Comparison of ENCODE assay signal across 17 cellular contexts in genomic region chr14:31966896-31967668, GRCh38.
A peak's percentile ranks its signal among the peaks of the same experiment; 100 is the strongest.
DNase-seq lines count a peak whose midpoint lies in the region; TF ChIP-seq lines count a peak whose summit lies in the region.
"Had no signal": no experiment of that assay in that cellular context is flagged by ENCODE, and none has a peak within 500 bp of the region (broad histone marks: within the 10 kb centered on the region; RNA-seq: fewer than 3 reads in every experiment).

No MANE protein-coding gene starts in this region.

- no peak for TF ChIP-seq POLR2A in erythroblast (IDR thresholded peaks at IDR 0.05; ENCODE audit: low read length)

- no peak for DNase-seq in Caco-2
- DNase-seq in NCI-H446 treated with DMSO at 0.1 percent for 48 hours (lab: John Stamatoyannopoulos, UW): peak; percentile 84
- DNase-seq in hepatocyte (ENCODE audit: low spot score): no peak
- peak; percentile 49 to 53 for DNase-seq in trophoblast cell
- no peak for DNase-seq in globus pallidus (ENCODE audit: low spot score)
- no peak for DNase-seq in GM19240 (ENCODE audit: insufficient read length, low spot score)
- DNase-seq in erythroblast (lab: John Stamatoyannopoulos, UW): no peak
- no peak for DNase-seq in activated CD8-positive, alpha-beta memory T cell treated with anti-CD3 and anti-CD28 coated beads for 24 hours
- DNase-seq: activated effector memory CD4-positive, alpha-beta T cell treated with anti-CD3 and anti-CD28 coated beads, Interleukin-2, amount 50 U/mL, for 16 hours; CD4-positive, alpha-beta memory T cell; KBM-7; NCI-H1092 treated with DMSO at 0.1 percent for 48 hours; Peyer's patch; stimulated activated naive CD4-positive, alpha-beta T cell treated with Interleukin-2 at 50 U/mL for 16 hours had no signal

- no peak overlapping the region for H4K91ac ChIP-seq in trophoblast cell (ENCODE audit: low read depth, low read length)

- H2BK5ac ChIP-seq in trophoblast cell (ENCODE audit: low read depth, low read length, poor library complexity): no peak overlapping the region

- H3K4me2 ChIP-seq in hepatocyte (peak overlapping the region; percentile 16), trophoblast cell (ENCODE audit: low read length) (no peak overlapping the region)

- H4K8ac ChIP-seq in trophoblast cell (ENCODE audit: low read depth, low read length): no peak overlapping the region

- H3K27ac Mint-ChIP-seq in Caco-2 (ENCODE audit: unreplicated experiment): peak overlapping the region; percentile 75
- H3K27ac Mint-ChIP-seq: T-helper 2 cell treated with Interferon-gamma antibody and Interleukin-4, amounts not matched to agents 5 μg/mL and 100 μg/mL, for 36 hours had no signal

- H3K79me2 ChIP-seq in hepatocyte (no peaks in the 10 kb centered on the region), trophoblast cell (ENCODE audit: control insufficient read depth, insufficient read depth, low read length, poor library complexity) (no peaks in the 10 kb centered on the region)

- no peak overlapping the region for H3K18ac ChIP-seq in trophoblast cell (ENCODE audit: low read length)

- H3K36me3 ChIP-seq in Caco-2 (ENCODE audit: control insufficient read depth, insufficient read depth, low read length) (no peaks in the 10 kb centered on the region), hepatocyte (replicated peaks; ENCODE audit: insufficient read depth, low read depth) (no peaks in the 10 kb centered on the region), trophoblast cell (ENCODE audit: control insufficient read depth in 1 of 2, insufficient read depth in 2 of 2, low read length in 2 of 2) (no peaks in the 10 kb centered on the region)
- H3K36me3 ChIP-seq: HAP-1, neutrophil, Peyer's patch had no signal

- H3K4me3 Mint-ChIP-seq in Caco-2 (ENCODE audit: unreplicated experiment): peak overlapping the region; percentile 50
- H3K4me3 Mint-ChIP-seq: CD4-positive, alpha-beta memory T cell; T-helper 2 cell treated with Interferon-gamma antibody and Interleukin-4, amounts not matched to agents 5 μg/mL and 100 μg/mL, for 36 hours had no signal

- WGBS in hepatocyte (ENCODE audit: low lambda C conversion rate, missing lambda C conversion rate): 86% methylated on average over 6 of the region's 6 CpGs
- WGBS in trophoblast cell (ENCODE audit: extremely low coverage, insufficient coverage, insufficient read length): no CpG with 5 or more reads among the region's 6 CpGs

- CTCF ChIA-PET in Caco-2 (lab: Charles Lee): interaction anchor here (1.5 kb wide), 1 partner anchor 33 kb away, joined by 3 read pairs; no protein-coding TSS in a partner anchor

- H3K9me3 ChIP-seq in Caco-2 (peaks cover 13% of the 10 kb centered on the region), hepatocyte (ENCODE audit: low read depth) (no peaks in the 10 kb centered on the region), trophoblast cell (ENCODE audit: insufficient read depth, low read depth, low read length) (no peaks in the 10 kb centered on the region)
- H3K9me3 ChIP-seq: neutrophil, Peyer's patch had no signal

- H4K20me1 ChIP-seq in hepatocyte (ENCODE audit: insufficient read depth, poor library complexity, severe bottlenecking): no peaks in the 10 kb centered on the region

- H2AFZ ChIP-seq in hepatocyte (no peak overlapping the region), trophoblast cell (ENCODE audit: insufficient read depth, low read length, poor library complexity) (no peak overlapping the region)

- POLR2A ChIA-PET in Caco-2 (lab: Charles Lee): no interaction called here

- no peak overlapping the region for H4K12ac ChIP-seq in trophoblast cell (ENCODE audit: low read depth, low read length)

- no peak overlapping the region for H3K23ac ChIP-seq in trophoblast cell (ENCODE audit: low read length)

- intact Hi-C loops in Caco-2 (cut with micrococcal nuclease; ENCODE audit: unreplicated experiment): no loop called here

- BruUV-seq in Caco-2 (replicated peaks; lab: Mats Ljungman, UMichigan): no TSS peak

- H3K14ac ChIP-seq in trophoblast cell (ENCODE audit: low read length): no peak overlapping the region

- H3K4ac ChIP-seq in trophoblast cell (ENCODE audit: low read depth, low read length): no peak overlapping the region

- H3K4me3 ChIP-seq in Caco-2 (ENCODE audit: low read depth, low read length): no peak overlapping the region
- no peak overlapping the region for H3K4me3 ChIP-seq in hepatocyte
- no peak overlapping the region for H3K4me3 ChIP-seq in trophoblast cell (ENCODE audit: low read depth, low read length)
- H3K4me3 ChIP-seq: HAP-1, Peyer's patch had no signal

- peaks cover 2% of the 10 kb centered on the region for H3K79me1 ChIP-seq in trophoblast cell (ENCODE audit: low read length)

- H3K9me2 ChIP-seq in hepatocyte (replicated peaks; ENCODE audit: insufficient read depth): no peaks in the 10 kb centered on the region

- H3K4me1 Mint-ChIP-seq in Caco-2 (ENCODE audit: low read depth, unreplicated experiment): peaks cover 21% of the 10 kb centered on the region

- no peaks in the 10 kb centered on the region for H3K36me3 Mint-ChIP-seq in Caco-2 (ENCODE audit: insufficient read depth, unreplicated experiment)
- H3K36me3 Mint-ChIP-seq: CD4-positive, alpha-beta memory T cell had no signal

- H3K27me3 ChIP-seq in Caco-2 (replicated peaks; ENCODE audit: control insufficient read depth, insufficient read depth, low read length): no peaks in the 10 kb centered on the region
- no peaks in the 10 kb centered on the region for H3K27me3 ChIP-seq in hepatocyte
- H3K27me3 ChIP-seq in trophoblast cell (ENCODE audit: insufficient read depth, low read length): no peaks in the 10 kb centered on the region
- H3K27me3 ChIP-seq: neutrophil, Peyer's patch had no signal

- H3K27ac ChIP-seq in hepatocyte: peak overlapping the region; percentile 79
- H3K27ac ChIP-seq in trophoblast cell (ENCODE audit: low read depth, low read length): no peak overlapping the region
- H3K27ac ChIP-seq: neutrophil, Peyer's patch had no signal

- H3K9ac ChIP-seq in trophoblast cell (ENCODE audit: low read length): no peak overlapping the region

- TF ChIP-seq CTCF in Caco-2 (IDR thresholded peaks at IDR 0.05; ENCODE audit: insufficient read depth in 1 of 2, low read depth in 1 of 2, low read length in 1 of 2, severe bottlenecking in 1 of 2, unreplicated experiment in 1 of 2): no peak
- TF ChIP-seq CTCF in hepatocyte (IDR thresholded peaks at IDR 0.05; ENCODE audit: poor library complexity): no peak

- H3K27me3 Mint-ChIP-seq in Caco-2 (ENCODE audit: insufficient read depth, unreplicated experiment): no peaks in the 10 kb centered on the region
- H3K27me3 Mint-ChIP-seq: CD4-positive, alpha-beta memory T cell had no signal

- no peak overlapping the region for H2BK12ac ChIP-seq in trophoblast cell (ENCODE audit: low read length)

- H3K4me1 ChIP-seq in Caco-2 (peaks cover 30% of the 10 kb centered on the region), hepatocyte (ENCODE audit: insufficient read depth) (peaks cover 50% of the 10 kb centered on the region), trophoblast cell (ENCODE audit: control insufficient read depth in 1 of 2, insufficient read depth in 2 of 2, low read length in 2 of 2) (peaks cover 12 to 16% of the 10 kb centered on the region in 2 experiments)

- H2AK5ac ChIP-seq in trophoblast cell (ENCODE audit: low read length): no peak overlapping the region

- no peaks in the 10 kb centered on the region for H3K9me3 Mint-ChIP-seq in Caco-2 (ENCODE audit: unreplicated experiment)

- H2BK120ac ChIP-seq in trophoblast cell (ENCODE audit: insufficient read depth, low read length, poor library complexity): no peak overlapping the region

Comparison
In these comparisons a context has a peak if more than half of its experiments do, and no peak if none do; other contexts are left out.
1. DNase-seq: peak in NCI-H446 treated with DMSO at 0.1 percent for 48 hours (single experiment) and trophoblast cell (2 of 2); none in Caco-2 (0 of 2), hepatocyte (single experiment), globus pallidus (single experiment), GM19240 (single experiment), erythroblast (0 of 2) and activated CD8-positive, alpha-beta memory T cell treated with anti-CD3 and anti-CD28 coated beads for 24 hours (single experiment).